In the genomic region with DNA sequence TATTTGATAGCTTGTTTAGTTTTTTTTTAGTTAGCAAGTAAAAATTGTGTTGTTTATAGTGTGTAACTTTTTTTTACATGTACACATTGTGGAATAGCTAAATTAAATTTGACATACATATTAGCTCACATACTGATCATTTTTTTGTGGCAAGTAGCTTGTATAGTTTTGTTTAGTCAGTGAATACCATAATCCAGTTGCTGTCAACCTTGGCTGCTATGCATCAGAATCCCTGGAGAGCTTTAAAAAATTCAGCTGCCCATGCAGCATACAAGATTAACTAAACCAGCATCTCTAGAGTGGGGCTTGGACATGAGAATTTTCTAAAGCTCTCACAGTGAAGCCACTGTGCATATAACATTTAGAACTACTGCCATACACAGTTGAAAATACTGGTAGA, we compare ENCODE assay signal across 19 cellular contexts. TPM values are rescaled to one million over a fixed set of nuclear protein-coding genes. Genes with fewer than 3 reads are reported as not detected.
A peak's percentile ranks its signal among the peaks of the same experiment; 100 is the strongest.
DNase-seq lines count a peak whose midpoint lies in the region; ATAC-seq and TF ChIP-seq lines count a peak whose summit lies in the region.
"Had no signal": no experiment of that assay in that cellular context is flagged by ENCODE, and none has a peak within 500 bp of the region (broad histone marks: within the 10 kb centered on the region; RNA-seq: fewer than 3 reads in every experiment).

No MANE protein-coding gene starts in this region.

- no peaks in the 10 kb centered on the region for H3K36me3 ChIP-seq in brain microvascular endothelial cell (replicated peaks)
- H3K36me3 ChIP-seq: vagina had no signal

- DNase-seq in AG04449 (ENCODE audit: low read depth, low spot score) (peak; percentile 70), LHCN-M2 (ENCODE audit: low read depth) (peak; percentile 85), brain microvascular endothelial cell (peak; percentile 45), kidney glomerular epithelial cell (lab: John Stamatoyannopoulos, UW) (peak; percentile 12), putamen (ENCODE audit: low spot score) (no peak), glomerular visceral epithelial cell (ENCODE audit: extremely low spot score) (no peak), NCI-H524 treated with DMSO at 0.1 percent for 48 hours (lab: John Stamatoyannopoulos, UW) (no peak)
- DNase-seq: activated CD4-positive, alpha-beta T cell treated with anti-CD3 and anti-CD28 coated beads for 36 hours; activated naive CD4-positive, alpha-beta T cell; effector memory CD4-positive, alpha-beta T cell; GOT3; natural killer cell; NCI-H146; NCI-H446 treated with DMSO at 0.1 percent for 48 hours; OCI-M1; T1000 had no signal

- no peak overlapping the region for H3K27ac ChIP-seq in brain microvascular endothelial cell
- H3K27ac ChIP-seq: vagina had no signal

- H3K4me3 ChIP-seq in AG04449 (ENCODE audit: low read depth, low read length) (no peak overlapping the region), brain microvascular endothelial cell (ENCODE audit: low read depth, low read length) (no peak overlapping the region)
- H3K4me3 ChIP-seq: lung, vagina had no signal

- TF ChIP-seq CTCF in AG04449 (IDR thresholded peaks at IDR 0.05; ENCODE audit: insufficient read depth, low read length, missing control alignments) (no peak), brain microvascular endothelial cell (IDR thresholded peaks at IDR 0.05; ENCODE audit: low read depth, low read length, missing control alignments) (no peak)

- H3K27me3 ChIP-seq in brain microvascular endothelial cell (replicated peaks): no peaks in the 10 kb centered on the region
- H3K27me3 ChIP-seq: vagina had no signal

- POLR2A ChIA-PET in AG04449 (lab: Yijun Ruan, JAX): interaction anchor here (1.1 to 1.7 kb wide), 4 partner anchors 8 to 41 kb away, joined by 3 to 7 read pairs (median 4); no protein-coding TSS in a partner anchor

- no peak for ATAC-seq in HG03097 (IDR thresholded peaks at IDR 0.05; ENCODE audit: low FRiP score, unreplicated experiment)
- ATAC-seq: activated CD4-positive, alpha-beta T cell treated with anti-CD3 and anti-CD28 coated beads for 36 hours; natural killer cell had no signal

- CTCF ChIA-PET in AG04449 (lab: Yijun Ruan, JAX): interaction anchor here (0.7 to 3.3 kb wide), 5 partner anchors 10 to 22 kb away, joined by 3 to 14 read pairs (median 4); no protein-coding TSS in a partner anchor

- in situ Hi-C loops in brain microvascular endothelial cell (cut with HindIII; ENCODE audit: low pct_ligation_motif_present, low sequenced_read_pairs): no loop called here

RNA-seq across cellular contexts. Expression of a gene that starts 54.0 kb away (rescaled TPM):
- 30.8 and 32.3 TPM in 2 replicates for total RNA-seq in LHCN-M2 (2014; rRNA removed)
- 14.0 TPM for polyA plus RNA-seq in LHCN-M2 (2012)

Comparison
In these comparisons a context has a peak if more than half of its experiments do, and no peak if none do; other contexts are left out.
1. DNase-seq: peak in AG04449 (single experiment), LHCN-M2 (single experiment), brain microvascular endothelial cell (single experiment) and kidney glomerular epithelial cell (single experiment); none in putamen (single experiment), glomerular visceral epithelial cell (single experiment) and NCI-H524 treated with DMSO at 0.1 percent for 48 hours (single experiment).